ENCODE assay signal across 9 cellular contexts in the genomic region with DNA sequence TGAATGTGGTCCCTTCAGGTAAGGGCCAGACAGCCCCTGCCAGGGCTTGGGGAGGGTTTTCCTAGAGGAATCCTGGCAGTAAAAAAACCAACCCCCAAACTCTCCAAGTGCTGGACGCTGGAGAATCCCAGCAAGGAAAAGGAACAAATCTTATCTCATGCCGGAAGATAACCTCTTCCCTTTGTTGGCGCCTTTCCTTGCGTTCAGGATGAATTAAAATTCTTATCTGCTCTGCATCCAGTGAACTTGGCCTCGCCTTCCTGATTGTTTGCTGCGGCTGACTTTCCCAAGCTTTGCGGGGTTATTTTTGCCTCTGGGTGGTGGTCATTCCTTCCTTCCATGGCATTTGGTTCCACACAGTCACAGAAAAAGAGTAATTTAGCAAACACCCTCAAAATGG.
A peak's percentile ranks its signal among the peaks of the same experiment; 100 is the strongest.
DNase-seq lines count a peak whose midpoint lies in the region; ATAC-seq and TF ChIP-seq lines count a peak whose summit lies in the region.
"Had no signal": no experiment of that assay in that cellular context is flagged by ENCODE, and none has a peak within 500 bp of the region (broad histone marks: within the 10 kb centered on the region; RNA-seq: fewer than 3 reads in every experiment).

No MANE protein-coding gene starts in this region.

- H2AFZ ChIP-seq in mesenchymal stem cell (ENCODE audit: low read depth, low read length), result no peak overlapping the region

- H4K91ac ChIP-seq in mesenchymal stem cell (ENCODE audit: low read length), result no peak overlapping the region

- H3K36me3 ChIP-seq in cardiac muscle cell, result no peaks in the 10 kb centered on the region
- H3K36me3 ChIP-seq in mesenchymal stem cell (ENCODE audit: control insufficient read depth in 1 of 2, insufficient read depth in 2 of 2, low read depth in 1 of 2, low read length in 2 of 2), result no peaks in the 10 kb centered on the region
- no peaks in the 10 kb centered on the region for H3K36me3 ChIP-seq in upper lobe of right lung
- H3K36me3 ChIP-seq: SJCRH30 had no signal

- H3K27ac ChIP-seq in cardiac muscle cell, result peak overlapping the region; percentile 70
- H3K27ac ChIP-seq in dorsolateral prefrontal cortex, result peak overlapping the region; percentile 66 to 95 (median 91)
- peak overlapping the region; percentile 35 for H3K27ac ChIP-seq in mesenchymal stem cell (ENCODE audit: low read length, poor library complexity, severe bottlenecking)
- H3K27ac ChIP-seq in upper lobe of right lung, result peak overlapping the region; percentile 78
- H3K27ac ChIP-seq: SJCRH30 had no signal

- H3K79me1 ChIP-seq in mesenchymal stem cell (replicated peaks; ENCODE audit: low read length, poor library complexity, severe bottlenecking), result peaks cover 20% of the 10 kb centered on the region

- intact Hi-C loops in Right ventricle myocardium inferior (cut with DNase I) (loop anchor here (2.0 kb wide), 2 partner anchors 22 to 700 kb away; no protein-coding TSS in a partner anchor), dorsolateral prefrontal cortex (cut with DNase I) (loop anchor here (5.0 to 10.0 kb wide), 2 partner anchors 407 to 480 kb away; no protein-coding TSS in a partner anchor), upper lobe of right lung (cut with DNase I) (loop anchor here (10.0 kb wide), 1 partner anchor 270 kb away; no protein-coding TSS in a partner anchor)

- H3K18ac ChIP-seq in mesenchymal stem cell (ENCODE audit: low read depth in 1 of 2, low read length in 2 of 2), result peak overlapping the region in 1 of 2 experiments; percentile 37

- H2AK5ac ChIP-seq in mesenchymal stem cell (ENCODE audit: low read length, severe bottlenecking), result peak overlapping the region; percentile 89

- DNase-seq in cardiac muscle cell (ENCODE audit: low read depth in 1 of 2, low spot score in 1 of 2) (peak; percentile 37 to 44), Right ventricle myocardium inferior (ENCODE audit: missing footprints) (no peak), dorsolateral prefrontal cortex (no peak), mesenchymal stem cell (no peak), upper lobe of right lung (no peak)
- DNase-seq in stimulated activated CD4-positive, alpha-beta T cell treated with anti-CD3 and anti-CD28 coated beads, Interleukin-2, amount 100 ng/mL, for 24 hours, result no peak

- H3K23ac ChIP-seq in mesenchymal stem cell (ENCODE audit: low read length in 2 of 2), result no peak overlapping the region

- H3K4me1 ChIP-seq in cardiac muscle cell (ENCODE audit: low read depth) (peaks cover 15% of the 10 kb centered on the region), mesenchymal stem cell (ENCODE audit: control insufficient read depth, insufficient read depth, low read depth, low read length) (peaks cover 22% of the 10 kb centered on the region), upper lobe of right lung (peaks cover 17% of the 10 kb centered on the region)

- H3K4me2 ChIP-seq in mesenchymal stem cell (ENCODE audit: low read length, poor library complexity, severe bottlenecking), result peak overlapping the region; percentile 89

- ATAC-seq in Right ventricle myocardium inferior (no peak), upper lobe of right lung (no peak), GM19035 (IDR thresholded peaks at IDR 0.05; ENCODE audit: unreplicated experiment) (no peak), GM21737 (IDR thresholded peaks at IDR 0.05; ENCODE audit: unreplicated experiment) (no peak)

- WGBS in mesenchymal stem cell, result 15% methylated on average over 7 of the region's 7 CpGs

- no peak for TF ChIP-seq CTCF in cardiac muscle cell (IDR thresholded peaks at IDR 0.05; ENCODE audit: low read depth, low read length)
- peak in 1 of 56 donors; percentile 1 for TF ChIP-seq CTCF in dorsolateral prefrontal cortex (IDR thresholded peaks at IDR 0.05 in 54 of 56, conservative IDR thresholded peaks at IDR 0.05 in 2 of 56; ENCODE audit: low read depth in 1 of 56, partially characterized antibody in 56 of 56)
- TF ChIP-seq CTCF in upper lobe of right lung (IDR thresholded peaks at IDR 0.05), result no peak

- no peaks in the 10 kb centered on the region for H3K27me3 ChIP-seq in cardiac muscle cell
- no peaks in the 10 kb centered on the region for H3K27me3 ChIP-seq in dorsolateral prefrontal cortex
- no peaks in the 10 kb centered on the region for H3K27me3 ChIP-seq in mesenchymal stem cell (ENCODE audit: control insufficient read depth in 1 of 2, insufficient read depth in 1 of 2, low read length in 2 of 2)
- no peaks in the 10 kb centered on the region for H3K27me3 ChIP-seq in upper lobe of right lung

- H2BK15ac ChIP-seq in mesenchymal stem cell (ENCODE audit: low read depth, poor library complexity, severe bottlenecking), result no peak overlapping the region

- no peaks in the 10 kb centered on the region for H3K9me3 ChIP-seq in cardiac muscle cell (ENCODE audit: low read depth)
- peaks cover 19% of the 10 kb centered on the region for H3K9me3 ChIP-seq in mesenchymal stem cell (ENCODE audit: control insufficient read depth, low read length)
- H3K9me3 ChIP-seq in upper lobe of right lung, result no peaks in the 10 kb centered on the region
- H3K9me3 ChIP-seq: SJCRH30 had no signal

- peak overlapping the region; percentile 84 for H3K9ac ChIP-seq in mesenchymal stem cell (ENCODE audit: low read length)

- peak overlapping the region in 1 of 2 experiments; percentile 66 for H2BK12ac ChIP-seq in mesenchymal stem cell (ENCODE audit: low read length in 2 of 2)

- H2BK120ac ChIP-seq in mesenchymal stem cell (ENCODE audit: low read depth, low read length), result peak overlapping the region; percentile 100

- H3K4me3 ChIP-seq in cardiac muscle cell (peak overlapping the region; percentile 69), dorsolateral prefrontal cortex (peak overlapping the region; percentile 18 to 94 (median 78)), mesenchymal stem cell (ENCODE audit: insufficient read depth in 1 of 2, low read depth in 1 of 2, low read length in 2 of 2) (peak overlapping the region in 1 of 2 experiments; percentile 82), upper lobe of right lung (peak overlapping the region; percentile 69)

- H3K4ac ChIP-seq in mesenchymal stem cell (ENCODE audit: low read depth in 1 of 2, low read length in 2 of 2), result peak overlapping the region in 1 of 2 experiments; percentile 43

- peak overlapping the region; percentile 89 for H4K8ac ChIP-seq in mesenchymal stem cell (ENCODE audit: low read length)

- H3K14ac ChIP-seq in mesenchymal stem cell (ENCODE audit: low read length in 2 of 2), result no peak overlapping the region

- H2BK5ac ChIP-seq in mesenchymal stem cell (ENCODE audit: low read depth, low read length, poor library complexity, severe bottlenecking), result no peak overlapping the region

Comparison
In these comparisons a context has a peak if more than half of its experiments do, and no peak if none do; other contexts are left out.
1. DNase-seq: peak in cardiac muscle cell (2 of 2); none in Right ventricle myocardium inferior (single experiment), dorsolateral prefrontal cortex (0 of 10), mesenchymal stem cell (single experiment), upper lobe of right lung (single experiment) and stimulated activated CD4-positive, alpha-beta T cell treated with anti-CD3 and anti-CD28 coated beads, Interleukin-2, amount 100 ng/mL, for 24 hours (0 of 2).
2. H3K27ac ChIP-seq: peak in every context shown above with its lines; median percentile 91 in dorsolateral prefrontal cortex; 78 in upper lobe of right lung; 70 in cardiac muscle cell; 35 in mesenchymal stem cell.